8 cellular contexts compared by ENCODE assay signal in the genomic region with DNA sequence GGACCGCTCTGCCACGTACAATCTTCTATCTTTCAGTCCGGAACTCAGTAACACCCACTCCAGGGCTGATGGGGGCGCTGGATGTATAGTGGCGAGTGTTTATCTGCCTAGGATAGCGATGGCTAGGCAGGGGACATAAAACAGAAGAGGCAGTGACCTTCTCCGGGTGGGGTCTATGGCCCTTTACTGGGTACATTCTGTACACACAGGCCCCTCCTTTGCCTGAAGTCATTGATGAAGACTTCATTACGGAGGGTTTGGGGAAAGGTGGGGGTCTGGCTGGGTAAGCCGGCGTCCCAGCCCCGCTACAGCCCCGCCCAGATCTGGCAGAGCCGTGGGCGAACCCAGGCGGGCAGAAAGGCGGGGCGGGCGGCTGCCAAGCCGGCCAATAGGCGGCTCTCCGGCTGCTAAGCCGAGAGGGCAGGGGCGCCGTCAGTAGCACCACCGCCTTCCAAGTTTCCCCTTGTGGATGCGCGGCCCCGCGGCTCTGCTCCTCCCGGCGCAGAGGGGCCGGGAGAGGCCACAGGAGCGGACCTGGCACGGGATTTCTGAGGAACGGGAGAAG. TPM values are rescaled to one million over a fixed set of nuclear protein-coding genes. Genes with fewer than 3 reads are reported as not detected.
A peak's percentile ranks its signal among the peaks of the same experiment; 100 is the strongest.
DNase-seq lines count a peak whose midpoint lies in the region; ATAC-seq and TF ChIP-seq lines count a peak whose summit lies in the region.

A gene with protein sequence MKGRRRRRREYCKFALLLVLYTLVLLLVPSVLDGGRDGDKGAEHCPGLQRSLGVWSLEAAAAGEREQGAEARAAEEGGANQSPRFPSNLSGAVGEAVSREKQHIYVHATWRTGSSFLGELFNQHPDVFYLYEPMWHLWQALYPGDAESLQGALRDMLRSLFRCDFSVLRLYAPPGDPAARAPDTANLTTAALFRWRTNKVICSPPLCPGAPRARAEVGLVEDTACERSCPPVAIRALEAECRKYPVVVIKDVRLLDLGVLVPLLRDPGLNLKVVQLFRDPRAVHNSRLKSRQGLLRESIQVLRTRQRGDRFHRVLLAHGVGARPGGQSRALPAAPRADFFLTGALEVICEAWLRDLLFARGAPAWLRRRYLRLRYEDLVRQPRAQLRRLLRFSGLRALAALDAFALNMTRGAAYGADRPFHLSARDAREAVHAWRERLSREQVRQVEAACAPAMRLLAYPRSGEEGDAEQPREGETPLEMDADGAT (plus strand): TSS at position 435 of the 565 bp plus-strand sequence. CDS start 167 bp downstream, outside the sequence.

- H3K27ac ChIP-seq in ACC112 (ENCODE audit: low read depth, low read length) = no peak within 1 kb of the TSS
- peak within 1 kb of the TSS; percentile 33 to 60 for H3K27ac ChIP-seq in left lung

- H2AFZ ChIP-seq in ACC112 (ENCODE audit: low read length, unreplicated experiment) = peak within 1 kb of the TSS; percentile 72

- H3K79me2 ChIP-seq in ACC112 (ENCODE audit: control insufficient read depth, insufficient read depth, low read length, unreplicated experiment) = peaks cover 6% of the 10 kb centered on the region

- H3K4me3 ChIP-seq in ACC112 (ENCODE audit: low read depth, low read length) = peak within 1 kb of the TSS; percentile 79
- peak within 1 kb of the TSS; percentile 21 to 54 for H3K4me3 ChIP-seq in left lung

- H3K36me3 ChIP-seq in ACC112 (ENCODE audit: insufficient read depth, low read length) = no peaks in the 10 kb centered on the region
- no peaks in the 10 kb centered on the region for H3K36me3 ChIP-seq in left lung

- DNase-seq in NCI-H510A (lab: John Stamatoyannopoulos, UW) (peak; percentile 66), dermis microvascular lymphatic vessel endothelial cell (ENCODE audit: low read depth in 2 of 2) (peak; percentile 59 to 80), left lung (peak; percentile 68 to 90)
- DNase-seq in activated CD4-positive, alpha-beta T cell treated with anti-CD3 and anti-CD28 coated beads for 48 hours = peak; percentile 70
- DNase-seq in stimulated activated CD4-positive, alpha-beta T cell treated with anti-CD3 and anti-CD28 coated beads, TNF-alpha, amount 100 ng/mL, for 1 hour (ENCODE audit: low read depth in 3 of 3, low spot score in 1 of 3) = peak in 2 of 3 donors; percentile 18 to 42

- H3K27me3 ChIP-seq in ACC112 (ENCODE audit: insufficient read depth, low read length) (no peaks in the 10 kb centered on the region), left lung (peaks cover 0 to 10% of the 10 kb centered on the region in 2 donors)

- peaks cover 5% of the 10 kb centered on the region for H3K4me1 ChIP-seq in ACC112 (ENCODE audit: control insufficient read depth, insufficient read depth, low read length, unreplicated experiment)
- peaks cover 0 to 28% of the 10 kb centered on the region in 2 donors for H3K4me1 ChIP-seq in left lung

- intact Hi-C loops in left lung (cut with DNase I) = no loop called here

- ATAC-seq in GM18858 (IDR thresholded peaks at IDR 0.05; ENCODE audit: unreplicated experiment) (peak; percentile 24), HG03097 (IDR thresholded peaks at IDR 0.05; ENCODE audit: low FRiP score, unreplicated experiment) (peak; percentile 33), left lung (peak; percentile 86)

- no peaks in the 10 kb centered on the region for H3K9me3 ChIP-seq in left lung

- no peak for TF ChIP-seq CTCF in left lung (IDR thresholded peaks at IDR 0.05)

RNA-seq across cellular contexts. Expression of the gene that starts here (rescaled TPM):
- total RNA-seq in dermis microvascular lymphatic vessel endothelial cell = 31.1 and 61.7 TPM in 2 replicates
- 1 to 10 TPM; 6.9 to 7.3 TPM for total RNA-seq in left lung

Comparison
In these comparisons a context has a peak if more than half of its experiments do, and no peak if none do; other contexts are left out.
1. ATAC-seq: peak in every context shown above with its lines; median percentile 86 in left lung; 33 in HG03097; 24 in GM18858.